Comparison of ENCODE assay signal across 8 cellular contexts in the genomic region with DNA sequence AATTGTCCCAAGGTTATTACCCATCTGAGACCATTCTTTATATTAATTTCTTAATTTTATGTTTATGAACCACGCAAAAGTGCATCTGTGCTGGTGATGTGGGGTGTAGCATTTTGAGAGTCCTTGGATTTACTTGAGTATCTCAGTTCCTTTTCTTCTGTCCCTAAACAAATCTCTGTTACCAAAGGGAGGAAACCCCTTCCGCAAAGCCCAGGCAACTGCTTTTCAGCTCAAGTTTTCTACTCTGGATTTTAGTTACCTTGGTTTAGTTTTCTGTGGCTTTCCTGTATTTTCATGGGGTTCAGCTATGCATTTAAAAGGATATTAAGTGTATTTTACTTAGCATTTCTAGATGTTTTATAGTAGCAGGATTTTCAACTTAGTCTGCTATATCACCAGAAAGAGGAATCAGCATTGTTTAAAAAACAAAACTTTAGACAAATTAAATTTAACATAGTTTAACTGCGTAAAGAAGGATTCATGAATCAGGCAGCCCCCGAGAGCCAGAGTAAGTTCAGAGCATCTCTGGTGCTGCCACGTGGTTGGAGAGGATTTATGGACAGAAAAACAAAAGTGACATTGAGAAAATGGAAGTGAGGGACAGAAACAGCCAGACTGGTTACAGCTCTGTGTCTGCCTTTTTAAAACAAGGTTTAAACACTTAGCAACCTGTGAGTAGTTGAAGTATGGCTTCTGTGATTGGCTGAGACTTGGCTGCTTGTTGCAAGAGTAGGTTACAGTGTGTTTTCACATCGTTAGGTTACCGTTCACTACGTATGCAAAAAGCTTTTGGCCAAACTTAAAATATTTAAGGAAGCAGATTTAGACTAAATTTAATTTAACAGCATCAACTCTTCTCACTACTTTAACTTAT. TPM values are rescaled to one million over a fixed set of nuclear protein-coding genes. Genes with fewer than 3 reads are reported as not detected.
DNase-seq lines count a peak whose midpoint lies in the region; ATAC-seq and TF ChIP-seq lines count a peak whose summit lies in the region.

No MANE protein-coding gene starts in this region.

- H3K4me1 ChIP-seq in DOHH2 (ENCODE audit: control insufficient read depth, low read length), result peaks cover 39% of the 10 kb centered on the region
- H3K4me1 ChIP-seq in foreskin keratinocyte, result peaks cover 4% of the 10 kb centered on the region

- no peaks in the 10 kb centered on the region; the same call in 1 of the 2 replicates for H3F3A ChIP-seq in DOHH2 (ENCODE audit: control insufficient read depth, insufficient read depth)

- ATAC-seq in GM19328 (IDR thresholded peaks at IDR 0.05; ENCODE audit: unreplicated experiment) (peak; percentile 72), HG03196 (IDR thresholded peaks at IDR 0.05; ENCODE audit: unreplicated experiment) (peak; percentile 55), foreskin keratinocyte (peak; percentile 37)

- TF ChIP-seq CTCF in DOHH2 (IDR thresholded peaks at IDR 0.05; ENCODE audit: low read depth, low read length, poor library complexity, severe bottlenecking) (no peak), foreskin keratinocyte (conservative IDR thresholded peaks at IDR 0.05) (no peak)

- no peaks in the 10 kb centered on the region for H4K20me1 ChIP-seq in DOHH2 (ENCODE audit: control insufficient read depth, insufficient read depth, low read depth, low read length)

- no peaks in the 10 kb centered on the region for H3K79me2 ChIP-seq in DOHH2 (ENCODE audit: control insufficient read depth, low read length)

- H3K36me3 ChIP-seq in DOHH2 (ENCODE audit: control insufficient read depth, low read length), result peaks cover 3% of the 10 kb centered on the region; the same call in 1 of the 2 replicates

- H3K9me3 ChIP-seq in DOHH2 (ENCODE audit: control insufficient read depth, insufficient read depth, low read length), result no peaks in the 10 kb centered on the region

- H3K27ac ChIP-seq in DOHH2 (ENCODE audit: low read depth, low read length), result no peak overlapping the region
- no peak overlapping the region for H3K27ac ChIP-seq in foreskin keratinocyte

- peak overlapping the region; percentile 61 for H3K4me2 ChIP-seq in DOHH2 (ENCODE audit: low read length)

- DNase-seq in RPMI7951 (ENCODE audit: low read depth) (peak; percentile 45), foreskin keratinocyte (peak in 1 of 2 donors; percentile 46), AG08396 (ENCODE audit: low spot score) (no peak), inferior parietal cortex (ENCODE audit: extremely low spot score) (no peak), NCI-H1105 (lab: John Stamatoyannopoulos, UW) (no peak)

- H3K4me3 ChIP-seq in DOHH2 (ENCODE audit: low read length), result peak overlapping the region; percentile 60

- no peaks in the 10 kb centered on the region for H3K9me2 ChIP-seq in DOHH2 (replicated peaks; ENCODE audit: control insufficient read depth, low read length)

- H3K27me3 ChIP-seq in DOHH2 (ENCODE audit: control insufficient read depth, low read length) (no peaks in the 10 kb centered on the region), foreskin keratinocyte (no peaks in the 10 kb centered on the region)

RNA-seq across cellular contexts. Expression of a gene that starts 9.6 kb away (rescaled TPM):
- total RNA-seq in RPMI7951 (2014; rRNA removed; shearing (Covaris generic)), result 102 and 123 TPM in 2 replicates
- 28.7 and 34.1 TPM in 2 replicates for total RNA-seq in foreskin keratinocyte
- 20.8 and 26.6 TPM in 2 replicates for polyA plus RNA-seq in foreskin keratinocyte

RNA-seq across cellular contexts. Expression of a gene that starts 20.4 kb away (rescaled TPM):
- 27.8 and 33.5 TPM in 2 replicates for total RNA-seq in RPMI7951 (2014; rRNA removed; shearing (Covaris generic))
- 21.3 and 22.7 TPM in 2 replicates for total RNA-seq in foreskin keratinocyte
- polyA plus RNA-seq in foreskin keratinocyte, result 5.9 and 7.2 TPM in 2 replicates
